ENCODE assay signal across 1 cellular context in genomic region chr12:121578230-121579189, GRCh38.
TF ChIP-seq lines count a peak whose summit lies in the region.

No MANE protein-coding gene starts in this region.

TF ChIP-seq in SK-N-SH treated with all-trans-retinoic acid at 6 μM for 48 hours, 23 proteins besides CTCF, POLR2A, EP300 and RAD21 (continued from another document):
- TF ChIP-seq ZNF565 (CRISPR knock-in tag; conservative IDR thresholded peaks at IDR 0.05; ENCODE audit: low read depth) (no peak), ZNF70 (CRISPR knock-in tag; IDR thresholded peaks at IDR 0.05) (no peak), ISL1 (CRISPR knock-in tag; IDR thresholded peaks at IDR 0.05) (no peak), ZNF8 (CRISPR knock-in tag; IDR thresholded peaks at IDR 0.05) (no peak), TCF4 (CRISPR knock-in tag; IDR thresholded peaks at IDR 0.05; ENCODE audit: borderline replicate concordance) (no peak), CREB5 (CRISPR knock-in tag; IDR thresholded peaks at IDR 0.05; ENCODE audit: low read depth) (no peak), RARB (CRISPR knock-in tag; IDR thresholded peaks at IDR 0.05) (no peak), PATZ1 (CRISPR knock-in tag; IDR thresholded peaks at IDR 0.05; ENCODE audit: borderline replicate concordance) (no peak)
